12 cellular contexts compared by ENCODE assay signal in the genomic region with DNA sequence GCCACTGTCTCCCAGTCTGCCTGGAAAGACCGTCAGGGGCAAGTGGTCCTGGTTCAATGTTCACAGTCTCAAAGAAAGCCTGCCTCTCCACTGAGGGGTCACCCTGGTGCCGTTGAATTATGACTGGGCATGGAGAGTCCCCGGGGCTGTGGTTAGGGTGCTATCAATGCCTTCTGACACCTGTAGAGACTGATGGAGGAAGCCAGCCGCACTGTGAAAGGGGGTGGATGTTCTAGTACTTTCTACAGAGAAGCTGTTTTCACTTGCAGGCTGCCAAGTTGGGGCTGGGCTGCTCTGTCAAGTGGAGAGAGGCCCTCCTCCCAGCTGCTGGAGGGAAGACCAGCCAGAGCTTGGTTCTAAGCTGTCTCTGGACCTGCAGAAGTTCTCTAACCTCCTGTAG.
DNase-seq lines count a peak whose midpoint lies in the region; ATAC-seq, FAIRE-seq and TF ChIP-seq lines count a peak whose summit lies in the region.
"Had no signal": no experiment of that assay in that cellular context is flagged by ENCODE, and none has a peak within 500 bp of the region (broad histone marks: within the 10 kb centered on the region; RNA-seq: fewer than 3 reads in every experiment).

No MANE protein-coding gene starts in this region.

- peak; percentile 2 for DNase-seq in mucosa of gallbladder (ENCODE audit: low spot score)
- no peak for DNase-seq in NCI-H526 (lab: John Stamatoyannopoulos, UW)
- no peak for DNase-seq in NCI-H1417 treated with DMSO at 0.1 percent for 48 hours (lab: John Stamatoyannopoulos, UW)
- DNase-seq in GM12892 (ENCODE audit: insufficient read length), result no peak
- DNase-seq in suprapubic skin (ENCODE audit: low spot score in 2 of 2), result no peak
- DNase-seq: NCI-H1048, T-helper 2 cell had no signal

- no peak overlapping the region for H3K4me3 ChIP-seq in suprapubic skin

- TF ChIP-seq EP300 in suprapubic skin (IDR thresholded peaks at IDR 0.05), result no peak

- H3K4me1 ChIP-seq in suprapubic skin, result no peaks in the 10 kb centered on the region

- no peak for TF ChIP-seq CTCF in suprapubic skin (IDR thresholded peaks at IDR 0.05)

- H3K27me3 ChIP-seq in suprapubic skin, result no peaks in the 10 kb centered on the region

- 96% methylated on average over 2 of the region's 4 CpGs for WGBS in suprapubic skin

- no peak for TF ChIP-seq POLR2A in GM12892 (IDR thresholded peaks at IDR 0.05; ENCODE audit: low read depth, low read length)
- no peak for TF ChIP-seq POLR2A in suprapubic skin (IDR thresholded peaks at IDR 0.05)

- H3K27ac ChIP-seq in suprapubic skin, result no peak overlapping the region
- H3K27ac ChIP-seq: epithelial cell of prostate had no signal

- peak; percentile 85 for ATAC-seq in GM19023 (IDR thresholded peaks at IDR 0.05; ENCODE audit: unreplicated experiment)
- peak; percentile 63 for ATAC-seq in GM21619 (IDR thresholded peaks at IDR 0.05; ENCODE audit: unreplicated experiment)
- ATAC-seq in HG03196 (IDR thresholded peaks at IDR 0.05; ENCODE audit: unreplicated experiment), result peak; percentile 74

- no peaks in the 10 kb centered on the region for H3K9me3 ChIP-seq in suprapubic skin

- H3K36me3 ChIP-seq in suprapubic skin, result no peaks in the 10 kb centered on the region

- no peak for FAIRE-seq in GM12892 (lab: Jason Lieb, UNC)
- FAIRE-seq: D721Med had no signal
